ENCODE assay signal across 22 cellular contexts in genomic region chr22:37245740-37246139, GRCh38. TPM values are rescaled to one million over a fixed set of nuclear protein-coding genes. Genes with fewer than 3 reads are reported as not detected.
DNase-seq lines count a peak whose midpoint lies in the region; TF ChIP-seq lines count a peak whose summit lies in the region.
"Had no signal": no experiment of that assay in that cellular context is flagged by ENCODE, and none has a peak within 500 bp of the region (broad histone marks: within the 10 kb centered on the region; RNA-seq: fewer than 3 reads in every experiment).

No MANE protein-coding gene starts in this region.

- peaks cover 7% of the 10 kb centered on the region for H3K36me3 ChIP-seq in CD4-positive, alpha-beta memory T cell (ENCODE audit: insufficient read depth, low read length)
- H3K36me3 ChIP-seq in Karpas-422 (ENCODE audit: insufficient read depth, low read length) (peaks cover 12% of the 10 kb centered on the region; the same call in 1 of the 2 replicates), adipocyte (ENCODE audit: control insufficient read depth, insufficient read depth, low read length, severe bottlenecking) (no peaks in the 10 kb centered on the region), spleen (peaks cover 0 to 14% (median 9%) of the 10 kb centered on the region in 6 donors)
- H3K36me3 ChIP-seq: left ventricle myocardium inferior, MG63, neural progenitor cell had no signal

- 58 to 66% (median 63%) methylated on average over 6 of the region's 6 CpGs for WGBS in spleen, 5 donors

- H3K4me1 Mint-ChIP-seq in CD4-positive, alpha-beta memory T cell: peaks cover 21 to 43% (median 30%) of the 10 kb centered on the region in 4 donors

- no peak overlapping the region for H3K4me3 ChIP-seq in CD4-positive, alpha-beta memory T cell (ENCODE audit: low read length in 2 of 2)
- H3K4me3 ChIP-seq in Karpas-422 (ENCODE audit: low read length) (no peak overlapping the region), adipocyte (ENCODE audit: low read length) (no peak overlapping the region), spleen (peak overlapping the region in 1 of 8 donors; percentile 94)
- H3K4me3 ChIP-seq: body of pancreas, GM23338, left ventricle myocardium inferior, MG63, neural progenitor cell, PC-9 had no signal

- no peak overlapping the region for H3K27ac ChIP-seq in CD4-positive, alpha-beta memory T cell (ENCODE audit: low read depth, low read length)
- H3K27ac ChIP-seq in Karpas-422 (ENCODE audit: low read length) (peak overlapping the region; percentile 97), spleen (peak overlapping the region; percentile 81 to 99 (median 94))
- H3K27ac ChIP-seq: body of pancreas, left ventricle myocardium inferior, neural progenitor cell, PC-9 had no signal

- no peaks in the 10 kb centered on the region for H3K27me3 Mint-ChIP-seq in CD4-positive, alpha-beta memory T cell

- CTCF ChIA-PET in CD4-positive, alpha-beta memory T cell (lab: Charles Lee; ENCODE audit: partially characterized antibody): interaction anchor here (0.9 to 19.1 kb wide), 6 partner anchors 9 to 167 kb away, joined by 4 to 491 read pairs (median 9); no protein-coding TSS in a partner anchor

- peak overlapping the region; percentile 91 for H3K4me2 ChIP-seq in Karpas-422 (ENCODE audit: low read depth, low read length, poor library complexity, severe bottlenecking)
- H3K4me2 ChIP-seq: GM23338, neural progenitor cell, PC-9 had no signal

- no peak for DNase-seq in CD4-positive, alpha-beta memory T cell
- no peak for DNase-seq in Karpas-422
- DNase-seq in adipocyte (ENCODE audit: low read depth): peak; percentile 16
- no peak for DNase-seq in spleen
- no peak for DNase-seq in globus pallidus (ENCODE audit: low spot score)
- DNase-seq in NOMO-1 treated with dmso at 0.1 percent for 144 hours (lab: John Stamatoyannopoulos, UW; ENCODE audit: unreplicated experiment): no peak
- DNase-seq in retina: no peak
- DNase-seq: activated T-cell treated with anti-CD3 and anti-CD28 coated beads, Interleukin-2, amount 50 U/mL, for 72 hours; body of pancreas; effector CD4-positive, alpha-beta T cell; erythroblast; left ventricle myocardium inferior; MG63; NCI-H1694 treated with DMSO at 0.1 percent for 48 hours; NCI-H2227 treated with DMSO at 0.1 percent for 48 hours; NCI-H774; PC-9; SHP77 treated with DMSO at 0.1 percent for 48 hours had no signal

- intact Hi-C loops in CD4-positive, alpha-beta memory T cell (cut with micrococcal nuclease): no loop called here
- intact Hi-C loops in spleen (cut with DNase I; ENCODE audit: low total_unique reads): no loop called here

- no peaks in the 10 kb centered on the region for H3K27me3 ChIP-seq in CD4-positive, alpha-beta memory T cell (ENCODE audit: insufficient read depth, low read length)
- H3K27me3 ChIP-seq in Karpas-422 (ENCODE audit: low read length): no peaks in the 10 kb centered on the region
- no peaks in the 10 kb centered on the region for H3K27me3 ChIP-seq in adipocyte (replicated peaks; ENCODE audit: control insufficient read depth, insufficient read depth, low read length)
- H3K27me3 ChIP-seq in spleen (replicated peaks in 1 of 7): peaks cover 0 to 43% (median 0%) of the 10 kb centered on the region in 7 donors
- H3K27me3 ChIP-seq: MG63, neural progenitor cell had no signal

- no peaks in the 10 kb centered on the region for H3K9me3 Mint-ChIP-seq in CD4-positive, alpha-beta memory T cell
- H3K9me3 Mint-ChIP-seq: activated T-cell treated with anti-CD3 and anti-CD28 coated beads, Interleukin-2, amount 50 U/mL, for 72 hours; GM23338; neural progenitor cell had no signal

- peaks cover 18% of the 10 kb centered on the region; the same call in 1 of the 2 replicates for H3K79me2 ChIP-seq in Karpas-422 (ENCODE audit: low read length)

- no peaks in the 10 kb centered on the region for H3K9me3 ChIP-seq in CD4-positive, alpha-beta memory T cell (ENCODE audit: control insufficient read depth in 1 of 2, low read length in 2 of 2)
- H3K9me3 ChIP-seq in Karpas-422 (ENCODE audit: low read length): no peaks in the 10 kb centered on the region
- no peaks in the 10 kb centered on the region for H3K9me3 ChIP-seq in adipocyte (ENCODE audit: control insufficient read depth, low read length)
- H3K9me3 ChIP-seq in spleen: no peaks in the 10 kb centered on the region
- H3K9me3 ChIP-seq: body of pancreas, left ventricle myocardium inferior, MG63 had no signal

- POLR2A ChIA-PET in CD4-positive, alpha-beta memory T cell (lab: Charles Lee; ENCODE audit: partially characterized antibody): interaction anchor here (2.4 to 18.6 kb wide), 8 partner anchors 10 to 68 kb away, joined by 8 to 646 read pairs (median 84); partner anchors contain the start of gene CYTH4

- H3K4me3 Mint-ChIP-seq in CD4-positive, alpha-beta memory T cell: no peak overlapping the region
- H3K4me3 Mint-ChIP-seq: GM23338, neural progenitor cell had no signal

- peak overlapping the region in 5 of 7 donors; percentile 36 to 97 (median 66) for H3K27ac Mint-ChIP-seq in CD4-positive, alpha-beta memory T cell
- H3K27ac Mint-ChIP-seq: activated T-cell treated with anti-CD3 and anti-CD28 coated beads, Interleukin-2, amount 50 U/mL, for 72 hours; GM23338; neural progenitor cell had no signal

- TF ChIP-seq CTCF in spleen (IDR thresholded peaks at IDR 0.05 in 8 of 11, conservative IDR thresholded peaks at IDR 0.05 in 3 of 11): no peak

- no peaks in the 10 kb centered on the region; the same call in 1 of the 2 replicates for H4K20me1 ChIP-seq in Karpas-422 (ENCODE audit: insufficient read depth, low read depth, low read length)

- H3K36me3 Mint-ChIP-seq in CD4-positive, alpha-beta memory T cell: peaks cover 9 to 23% of the 10 kb centered on the region in 2 donors
- H3K36me3 Mint-ChIP-seq: neural progenitor cell had no signal

- no peak for TF ChIP-seq POLR2A in spleen (IDR thresholded peaks at IDR 0.05)

- H3K9me2 ChIP-seq in Karpas-422 (replicated peaks; ENCODE audit: insufficient read depth, low read length): no peaks in the 10 kb centered on the region

- H3K9ac ChIP-seq in Karpas-422 (ENCODE audit: low read length) (peak overlapping the region; percentile 27; the same call in 1 of the 2 replicates), adipocyte (ENCODE audit: low read length) (no peak overlapping the region)
- H3K9ac ChIP-seq: neural progenitor cell had no signal

- peaks cover 31% of the 10 kb centered on the region for H3K4me1 ChIP-seq in CD4-positive, alpha-beta memory T cell (ENCODE audit: insufficient read depth, low read length)
- H3K4me1 ChIP-seq in Karpas-422 (ENCODE audit: low read length) (peaks cover 89% of the 10 kb centered on the region), adipocyte (ENCODE audit: control insufficient read depth, insufficient read depth, low read length) (peaks cover 8% of the 10 kb centered on the region), spleen (peaks cover 34 to 63% (median 50%) of the 10 kb centered on the region in 6 donors)

- H2AFZ ChIP-seq in Karpas-422 (ENCODE audit: low read length): no peak overlapping the region
- H2AFZ ChIP-seq: GM23338, neural progenitor cell, PC-9 had no signal

RNA-seq across cellular contexts. Expression of gene RAC2, which starts 1.7 kb away (rescaled TPM):
- 100 to 1,000 TPM; 304 to 318 TPM for total RNA-seq in CD4-positive, alpha-beta memory T cell
- 100 to 1,000 TPM; 724 to 917 TPM for polyA plus RNA-seq in CD4-positive, alpha-beta memory T cell
- 251 and 294 TPM in 2 replicates for total RNA-seq in Karpas-422 (2014; rRNA removed; shearing (Covaris generic); ENCODE audit: low replicate concordance)
- 100 to 1,000 TPM; 270 to 493 (median 363) TPM for total RNA-seq in spleen
- polyA plus RNA-seq in spleen: 100 to 1,000 TPM; 389 to 421 (median 410) TPM

RNA-seq across cellular contexts. Expression of gene SSTR3, which starts 33.5 kb away (rescaled TPM):
- total RNA-seq in CD4-positive, alpha-beta memory T cell: 1 to 10 TPM; 8.2 to 9.3 TPM
- polyA plus RNA-seq in CD4-positive, alpha-beta memory T cell: 1 to 10 TPM in 1 of 2 donors, under 1 TPM in 1; 0.50 to 1.4 TPM
- not detected in 2 replicates for total RNA-seq in Karpas-422 (2014; rRNA removed; shearing (Covaris generic); ENCODE audit: low replicate concordance)
- 1 to 10 TPM in 3 of 7 donors, under 1 TPM in 4; 0.56 to 2.0 (median 0.95) TPM for total RNA-seq in spleen
- polyA plus RNA-seq in spleen: 1 to 10 TPM; 1.2 to 2.0 (median 1.5) TPM
- total RNA-seq: Daoy, left ventricle myocardium inferior, PC-9, posterior vena cava had no signal
- polyA plus RNA-seq: GM23338 had no signal

RNA-seq across cellular contexts. Expression of gene CYTH4, which starts 36.6 kb away (rescaled TPM):
- total RNA-seq in CD4-positive, alpha-beta memory T cell: 100 to 1,000 TPM; 169 to 177 TPM
- 10 to 100 TPM; 39.4 to 57.0 TPM for polyA plus RNA-seq in CD4-positive, alpha-beta memory T cell
- total RNA-seq in Karpas-422 (2014; rRNA removed; shearing (Covaris generic); ENCODE audit: low replicate concordance): 11.1 and 12.6 TPM in 2 replicates
- 100 to 1,000 TPM in 6 of 7 donors, 10 to 100 TPM in 1; 97.5 to 238 (median 118) TPM for total RNA-seq in spleen
- 10 to 100 TPM; 35.3 to 58.1 (median 53.6) TPM for polyA plus RNA-seq in spleen
- total RNA-seq: GM23338, PC-9 had no signal
- polyA plus RNA-seq: GM23338 had no signal

RNA-seq across cellular contexts. Expression of gene C1QTNF6, which starts 57.7 kb away (rescaled TPM):
- total RNA-seq in CD4-positive, alpha-beta memory T cell: 10 to 100 TPM; 23.1 to 24.8 TPM
- under 1 TPM; 0.49 to 0.89 TPM for polyA plus RNA-seq in CD4-positive, alpha-beta memory T cell
- 1.7 and 2.7 TPM in 2 replicates for total RNA-seq in Karpas-422 (2014; rRNA removed; shearing (Covaris generic); ENCODE audit: low replicate concordance)
- 10 to 100 TPM in 1 of 7 donors, 1 to 10 TPM in 6; 5.3 to 10.3 (median 6.9) TPM for total RNA-seq in spleen
- polyA plus RNA-seq in spleen: 1 to 10 TPM; 7.7 to 8.9 (median 8.8) TPM
